ENCODE assay signal across 1 cellular context in the genomic region with DNA sequence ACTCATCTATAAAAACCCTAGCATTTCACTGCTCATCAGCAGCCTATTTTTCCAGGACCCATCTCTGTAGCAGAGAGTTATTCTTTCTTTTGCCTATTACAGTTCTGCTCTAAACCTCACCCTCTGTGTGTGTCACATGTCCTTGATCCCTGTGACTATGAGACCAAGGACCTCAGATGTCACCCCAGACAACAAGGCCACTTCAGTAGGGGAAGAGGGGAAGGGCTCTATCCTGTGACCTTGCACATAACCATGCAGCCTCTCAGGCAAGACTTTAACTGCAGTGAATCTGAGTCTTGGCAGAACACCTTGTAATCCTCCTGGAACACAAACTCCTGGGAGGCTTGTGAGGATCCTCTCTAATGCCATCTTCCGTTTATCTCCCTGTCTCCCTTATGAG.
TF ChIP-seq lines count a peak whose summit lies in the region.

No MANE protein-coding gene starts in this region.

TF ChIP-seq in K562, 482 proteins besides CTCF, POLR2A, EP300 and RAD21:
- TF ChIP-seq ZNF165 (CRISPR knock-in tag; IDR thresholded peaks at IDR 0.05; ENCODE audit: borderline replicate concordance) (no peak), ZKSCAN1 (IDR thresholded peaks at IDR 0.05; ENCODE audit: low read depth, low read length) (no peak), PHTF2 (CRISPR knock-in tag; IDR thresholded peaks at IDR 0.05) (no peak), TARDBP (IDR thresholded peaks at IDR 0.05) (no peak), ZNF324 (CRISPR knock-in tag; IDR thresholded peaks at IDR 0.05) (no peak), NRF1 (conservative IDR thresholded peaks at IDR 0.05 in 1 of 2, IDR thresholded peaks at IDR 0.05 in 1 of 2) (no peak), ZNF384 (IDR thresholded peaks at IDR 0.05; ENCODE audit: low read depth, low read length) (no peak), GATAD2B (IDR thresholded peaks at IDR 0.05; ENCODE audit: borderline replicate concordance) (no peak), PURB (CRISPR knock-in tag; IDR thresholded peaks at IDR 0.05; ENCODE audit: low read depth) (no peak), ZNF24 (IDR thresholded peaks at IDR 0.05) (no peak), FOXJ2 (tag; IDR thresholded peaks at IDR 0.05) (0 out of 2 replicates have a peak, but pooled peaks have one; percentile 18), ESRRA (IDR thresholded peaks at IDR 0.05; ENCODE audit: borderline replicate concordance, low read depth) (peak; percentile 37; the same call in 1 of the 2 replicates), ZNF766 (CRISPR knock-in tag; conservative IDR thresholded peaks at IDR 0.05) (no peak)
- TF ChIP-seq, protein P1, sequence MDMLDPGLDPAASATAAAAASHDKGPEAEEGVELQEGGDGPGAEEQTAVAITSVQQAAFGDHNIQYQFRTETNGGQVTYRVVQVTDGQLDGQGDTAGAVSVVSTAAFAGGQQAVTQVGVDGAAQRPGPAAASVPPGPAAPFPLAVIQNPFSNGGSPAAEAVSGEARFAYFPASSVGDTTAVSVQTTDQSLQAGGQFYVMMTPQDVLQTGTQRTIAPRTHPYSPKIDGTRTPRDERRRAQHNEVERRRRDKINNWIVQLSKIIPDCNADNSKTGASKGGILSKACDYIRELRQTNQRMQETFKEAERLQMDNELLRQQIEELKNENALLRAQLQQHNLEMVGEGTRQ (CRISPR knock-in tag; IDR thresholded peaks at IDR 0.05): 0 out of 2 replicates have a peak, but pooled peaks have one; percentile 26
- TF ChIP-seq, protein P2, sequence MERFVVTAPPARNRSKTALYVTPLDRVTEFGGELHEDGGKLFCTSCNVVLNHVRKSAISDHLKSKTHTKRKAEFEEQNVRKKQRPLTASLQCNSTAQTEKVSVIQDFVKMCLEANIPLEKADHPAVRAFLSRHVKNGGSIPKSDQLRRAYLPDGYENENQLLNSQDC (CRISPR knock-in tag; IDR thresholded peaks at IDR 0.05): no peak
